Comparison of ENCODE assay signal across 1 cellular context in the genomic region with DNA sequence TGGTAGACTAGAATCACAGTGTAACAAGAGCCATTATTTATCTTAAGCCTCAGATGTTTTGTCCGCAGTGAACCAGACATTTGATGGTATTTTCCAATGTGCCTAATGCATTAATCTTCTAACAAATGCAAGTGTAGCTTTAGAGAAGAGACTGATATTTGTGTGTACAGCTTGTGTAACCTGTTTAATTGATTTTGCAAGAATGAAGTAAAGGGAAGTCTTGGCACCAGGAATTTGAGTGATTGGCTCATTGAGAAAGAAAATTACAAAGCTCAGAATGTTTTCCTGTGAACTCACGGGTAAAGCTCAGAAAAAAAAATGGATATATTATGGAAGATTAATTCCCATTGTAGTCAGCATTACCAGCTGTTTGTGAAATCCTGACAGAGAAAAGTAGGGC.
TF ChIP-seq lines count a peak whose summit lies in the region.

No MANE protein-coding gene starts in this region.

TF ChIP-seq in HepG2, 621 proteins besides CTCF, POLR2A, EP300 and RAD21 (continued from another document):
- TF ChIP-seq, protein P1, sequence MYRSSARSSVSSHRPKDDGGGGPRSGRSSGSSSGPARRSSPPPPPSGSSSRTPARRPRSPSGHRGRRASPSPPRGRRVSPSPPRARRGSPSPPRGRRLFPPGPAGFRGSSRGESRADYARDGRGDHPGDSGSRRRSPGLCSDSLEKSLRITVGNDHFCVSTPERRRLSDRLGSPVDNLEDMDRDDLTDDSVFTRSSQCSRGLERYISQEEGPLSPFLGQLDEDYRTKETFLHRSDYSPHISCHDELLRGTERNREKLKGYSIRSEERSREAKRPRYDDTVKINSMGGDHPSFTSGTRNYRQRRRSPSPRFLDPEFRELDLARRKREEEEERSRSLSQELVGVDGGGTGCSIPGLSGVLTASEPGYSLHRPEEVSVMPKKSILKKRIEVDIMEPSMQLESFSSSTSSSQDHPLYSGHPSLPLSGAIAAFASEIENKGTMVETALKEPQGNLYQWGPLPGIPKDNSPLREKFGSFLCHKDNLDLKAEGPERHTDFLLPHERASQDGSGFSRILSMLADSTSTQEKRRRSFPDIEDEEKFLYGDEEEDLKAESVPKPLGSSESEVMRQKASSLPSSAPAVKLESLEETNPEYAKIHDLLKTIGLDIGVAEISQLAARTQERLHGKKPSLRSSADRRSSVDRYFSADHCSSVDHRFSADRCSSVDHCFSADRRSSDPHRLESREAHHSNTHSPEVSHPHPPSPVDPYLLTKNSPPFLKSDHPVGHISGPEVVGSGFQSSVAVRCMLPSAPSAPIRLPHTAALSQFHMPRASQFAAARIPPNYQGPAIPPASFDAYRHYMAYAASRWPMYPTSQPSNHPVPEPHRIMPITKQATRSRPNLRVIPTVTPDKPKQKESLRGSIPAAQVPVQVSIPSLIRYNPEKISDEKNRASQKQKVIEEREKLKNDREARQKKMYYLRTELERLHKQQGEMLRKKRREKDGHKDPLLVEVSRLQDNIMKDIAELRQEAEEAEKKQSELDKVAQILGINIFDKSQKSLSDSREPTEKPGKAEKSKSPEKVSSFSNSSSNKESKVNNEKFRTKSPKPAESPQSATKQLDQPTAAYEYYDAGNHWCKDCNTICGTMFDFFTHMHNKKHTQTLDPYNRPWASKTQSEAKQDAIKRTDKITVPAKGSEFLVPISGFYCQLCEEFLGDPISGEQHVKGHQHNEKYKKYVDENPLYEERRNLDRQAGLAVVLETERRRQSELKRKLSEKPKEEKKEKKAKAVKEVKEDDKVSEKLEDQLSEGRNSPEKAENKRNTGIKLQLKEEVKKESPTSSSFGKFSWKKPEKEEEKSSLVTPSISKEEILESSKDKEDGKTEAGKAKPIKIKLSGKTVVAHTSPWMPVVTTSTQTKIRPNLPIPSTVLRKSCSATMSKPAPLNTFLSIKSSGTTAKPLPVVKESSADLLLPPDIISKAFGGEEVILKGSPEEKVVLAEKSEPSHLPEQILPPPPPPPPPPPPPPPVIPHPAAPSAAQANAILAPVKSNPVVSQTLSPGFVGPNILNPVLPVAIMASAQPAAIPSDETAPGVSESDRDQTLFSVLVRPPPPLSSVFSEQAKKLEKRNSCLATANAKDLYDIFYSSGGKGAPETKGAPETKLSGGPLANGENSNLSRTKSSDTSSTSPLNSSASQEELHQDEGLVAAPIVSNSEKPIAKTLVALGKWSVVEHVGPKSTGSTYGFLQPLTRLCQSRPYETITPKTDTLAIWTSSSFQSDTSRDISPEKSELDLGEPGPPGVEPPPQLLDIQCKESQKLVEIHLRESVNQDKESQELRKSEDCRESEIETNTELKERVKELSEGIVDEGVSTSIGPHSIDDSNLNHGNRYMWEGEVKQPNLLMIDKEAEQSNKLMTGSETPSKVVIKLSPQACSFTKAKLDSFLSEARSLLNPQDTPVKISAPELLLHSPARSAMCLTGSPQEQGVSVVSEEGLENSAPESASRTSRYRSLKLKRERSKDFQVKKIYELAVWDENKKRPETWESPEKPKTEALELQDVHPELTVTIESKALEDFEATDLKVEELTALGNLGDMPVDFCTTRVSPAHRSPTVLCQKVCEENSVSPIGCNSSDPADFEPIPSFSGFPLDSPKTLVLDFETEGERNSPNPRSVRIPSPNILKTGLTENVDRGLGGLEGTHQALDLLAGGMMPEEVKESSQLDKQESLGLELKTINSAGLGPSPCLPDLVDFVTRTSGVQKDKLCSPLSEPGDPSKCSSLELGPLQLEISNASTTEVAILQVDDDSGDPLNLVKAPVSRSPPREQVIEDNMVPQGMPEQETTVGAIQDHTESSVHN (CRISPR knock-in tag; IDR thresholded peaks at IDR 0.05): no peak
- TF ChIP-seq ZNF235 (CRISPR knock-in tag; IDR thresholded peaks at IDR 0.05; ENCODE audit: borderline replicate concordance) (no peak), FOXM1 (CRISPR knock-in tag; IDR thresholded peaks at IDR 0.05) (no peak), REST (IDR thresholded peaks at IDR 0.05; ENCODE audit: borderline replicate concordance in 1 of 2, low read depth in 1 of 2, low read length in 2 of 2) (no peak), CEBPB (IDR thresholded peaks at IDR 0.05; ENCODE audit: borderline replicate concordance, low read depth, low read length) (no peak), ZNF816 (CRISPR knock-in tag; IDR thresholded peaks at IDR 0.05; ENCODE audit: borderline replicate concordance) (no peak)
TF ChIP-seq in HepG2: peak in this region for 0.
